8 cellular contexts compared by ENCODE assay signal in the genomic region with DNA sequence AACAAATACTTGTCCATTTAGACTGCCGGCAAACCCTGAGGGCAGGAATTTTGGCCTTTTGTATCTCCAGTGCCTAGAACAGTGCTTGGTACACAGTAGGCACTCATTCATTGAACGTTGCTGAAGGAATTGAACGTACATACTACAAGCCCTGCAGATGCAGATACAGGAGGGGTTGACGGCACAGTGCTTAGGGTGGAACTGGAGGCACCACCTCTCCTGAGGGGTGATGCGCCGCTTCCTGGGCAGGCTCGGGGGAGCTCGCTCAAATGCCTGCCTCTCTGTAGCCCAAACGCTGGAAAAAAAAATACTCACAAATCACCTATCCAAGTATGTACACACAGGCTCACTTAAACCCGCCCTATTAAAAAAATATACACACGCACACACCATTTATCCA. TPM values are rescaled to one million over a fixed set of nuclear protein-coding genes. Genes with fewer than 3 reads are reported as not detected.
DNase-seq lines count a peak whose midpoint lies in the region; ATAC-seq and TF ChIP-seq lines count a peak whose summit lies in the region.

No MANE protein-coding gene starts in this region.

- H4K91ac ChIP-seq in H9 (ENCODE audit: insufficient read length, low read depth, low read length) = no peak overlapping the region
- no peak overlapping the region for H4K91ac ChIP-seq in neuronal stem cell (ENCODE audit: low read depth, low read length, poor library complexity)

- no peaks in the 10 kb centered on the region for H3K79me1 ChIP-seq in H9 (ENCODE audit: insufficient read depth, low read depth, low read length, poor library complexity, severe bottlenecking)
- H3K79me1 ChIP-seq in neuronal stem cell (ENCODE audit: low read depth, low read length) = peaks cover 1% of the 10 kb centered on the region

- H2BK20ac ChIP-seq in H9 (ENCODE audit: low read depth, low read length, poor library complexity, severe bottlenecking) = no peak overlapping the region

- no peaks in the 10 kb centered on the region for H3K27me3 Mint-ChIP-seq in H9 (ENCODE audit: low read depth)
- no peaks in the 10 kb centered on the region for H3K27me3 Mint-ChIP-seq in activated CD8-positive, alpha-beta T cell treated with anti-CD3 and anti-CD28 coated beads, Interleukin-2, amount 10 ng/mL, durations not matched to agents 7 days and 5 days (ENCODE audit: low read depth)

- H3K4me1 ChIP-seq in H9 (ENCODE audit: insufficient read depth, low read length) (no peaks in the 10 kb centered on the region; the same call in 1 of the 2 replicates), neuronal stem cell (ENCODE audit: control insufficient read depth in 2 of 2, insufficient read depth in 1 of 2, low read depth in 1 of 2, low read length in 2 of 2) (peaks cover 5 to 7% of the 10 kb centered on the region in 2 donors)

- H4K8ac ChIP-seq in H9 (replicated peaks; ENCODE audit: insufficient read length, low read depth, low read length) = no peak overlapping the region
- no peak overlapping the region for H4K8ac ChIP-seq in neuronal stem cell (ENCODE audit: low read depth, low read length)

- H3K4me3 ChIP-seq in fibroblast of the aortic adventitia (ENCODE audit: low read depth, low read length) (peak overlapping the region; percentile 79), neuronal stem cell (ENCODE audit: low read length in 2 of 2) (peak overlapping the region; percentile 71 to 100)

- H3K23ac ChIP-seq in H9 (ENCODE audit: insufficient read length, low read depth, low read length) (no peak overlapping the region), neuronal stem cell (ENCODE audit: low read depth, low read length, poor library complexity) (no peak overlapping the region)

- H3K9me3 ChIP-seq in H9 (ENCODE audit: control insufficient read depth, low read depth, low read length) (no peaks in the 10 kb centered on the region), neuronal stem cell (replicated peaks in 1 of 2; ENCODE audit: control insufficient read depth in 2 of 2, insufficient read depth in 1 of 2, low read depth in 1 of 2, low read length in 2 of 2) (no peaks in the 10 kb centered on the region)

- CTCF ChIA-PET in activated CD8-positive, alpha-beta T cell treated with anti-CD3 and anti-CD28 coated beads, Interleukin-2, amount 10 ng/mL, durations not matched to agents 7 days and 5 days (lab: Charles Lee) = interaction anchor here (1.7 kb wide), 1 partner anchor 52 kb away, joined by 6 read pairs; no protein-coding TSS in a partner anchor

- no peak overlapping the region for H3K4ac ChIP-seq in H9 (ENCODE audit: low read depth, low read length)
- no peak overlapping the region for H3K4ac ChIP-seq in neuronal stem cell (ENCODE audit: low read length)

- H3T11ph ChIP-seq in H9 (ENCODE audit: low read length) = no peak overlapping the region

- TF ChIP-seq CTCF in H9 (conservative IDR thresholded peaks at IDR 0.05) = no peak
- no peak for TF ChIP-seq CTCF in fibroblast of the aortic adventitia (IDR thresholded peaks at IDR 0.05; ENCODE audit: insufficient read depth, low read length)

- H3K14ac ChIP-seq in H9 (ENCODE audit: insufficient read depth, low read length) = no peak overlapping the region
- no peak overlapping the region for H3K14ac ChIP-seq in neuronal stem cell (ENCODE audit: low read length)

- H3K4me1 Mint-ChIP-seq in H9 = peaks cover 17 to 20% of the 10 kb centered on the region in 2 experiments
- H3K4me1 Mint-ChIP-seq in activated CD8-positive, alpha-beta T cell treated with anti-CD3 and anti-CD28 coated beads, Interleukin-2, amount 10 ng/mL, durations not matched to agents 7 days and 5 days (ENCODE audit: low read depth) = peaks cover 32% of the 10 kb centered on the region

- H4K20me1 ChIP-seq in H9 (ENCODE audit: control insufficient read depth, insufficient read depth, insufficient read length) = no peaks in the 10 kb centered on the region

- no peak overlapping the region for H3K56ac ChIP-seq in H9 (ENCODE audit: insufficient read length, low read depth, low read length)

- no peak overlapping the region for H2BK120ac ChIP-seq in H9 (ENCODE audit: low read depth, low read length, poor library complexity, severe bottlenecking)
- no peak overlapping the region for H2BK120ac ChIP-seq in neuronal stem cell (ENCODE audit: low read depth, low read length)

- H3K18ac ChIP-seq in H9 (ENCODE audit: insufficient read length, low read depth, low read length) (no peak overlapping the region), neuronal stem cell (ENCODE audit: low read length) (no peak overlapping the region)

- no peak overlapping the region for H4K5ac ChIP-seq in H9 (ENCODE audit: insufficient read length, low read depth, low read length)

- no peak overlapping the region for H2BK12ac ChIP-seq in H9 (ENCODE audit: insufficient read length, low read depth, low read length)
- H2BK12ac ChIP-seq in neuronal stem cell (ENCODE audit: low read length) = no peak overlapping the region

- ATAC-seq in activated CD8-positive, alpha-beta T cell treated with anti-CD3 and anti-CD28 coated beads, Interleukin-2, amount 10 ng/mL, durations not matched to agents 7 days and 5 days = peak; percentile 36

- peak overlapping the region; percentile 25 for H3K9ac ChIP-seq in H9 (ENCODE audit: extremely low read depth, insufficient read length, low read length)
- peak overlapping the region; percentile 64 for H3K9ac ChIP-seq in neuronal stem cell (ENCODE audit: low read depth, low read length, poor library complexity)

- peaks cover 0 to 19% of the 10 kb centered on the region in 2 donors for H3K36me3 ChIP-seq in neuronal stem cell (replicated peaks in 1 of 2; ENCODE audit: control insufficient read depth in 2 of 2, insufficient read depth in 2 of 2, low read length in 2 of 2)

- H2AFZ ChIP-seq in H9 (ENCODE audit: low read length) (peak overlapping the region; percentile 46), neuronal stem cell (ENCODE audit: low read length) (peak overlapping the region; percentile 98)

- H3K4me2 ChIP-seq in H9 (ENCODE audit: insufficient read depth, insufficient read length, low read length) = peak overlapping the region; percentile 70
- peak overlapping the region; percentile 38 for H3K4me2 ChIP-seq in neuronal stem cell (ENCODE audit: insufficient read depth, low read length, poor library complexity, severe bottlenecking)

- no peaks in the 10 kb centered on the region for H3K9me3 Mint-ChIP-seq in H9
- no peaks in the 10 kb centered on the region for H3K9me3 Mint-ChIP-seq in activated CD8-positive, alpha-beta T cell treated with anti-CD3 and anti-CD28 coated beads, Interleukin-2, amount 10 ng/mL, durations not matched to agents 7 days and 5 days (ENCODE audit: insufficient read depth)

- no peaks in the 10 kb centered on the region for H3K27me3 ChIP-seq in H9 (ENCODE audit: insufficient read depth, low read length)
- H3K27me3 ChIP-seq in neuronal stem cell (ENCODE audit: control insufficient read depth in 3 of 3, insufficient read depth in 3 of 3, low read depth in 1 of 3, low read length in 3 of 3) = no peaks in the 10 kb centered on the region

- H3K27ac ChIP-seq in H9 (ENCODE audit: insufficient read length, low read depth, low read length) (no peak overlapping the region), neuronal stem cell (replicated peaks; ENCODE audit: low read length) (no peak overlapping the region)

- H3K79me2 ChIP-seq in H9 (ENCODE audit: insufficient read depth, low read length) = no peaks in the 10 kb centered on the region; the same call in 1 of the 2 replicates

- WGBS in H9 (ENCODE audit: extremely low coverage, insufficient read length, low lambda C conversion rate) = no CpG with 5 or more reads among the region's 11 CpGs
- 100% methylated on average over 2 of the region's 11 CpGs; no CpG with 5 or more reads in 1 of the 2 donors for WGBS in neuronal stem cell (ENCODE audit: extremely low coverage in 2 of 2, insufficient read length in 2 of 2, insufficient replicate concordance in 1 of 2), 2 donors

- DNase-seq in DMS 273 (lab: John Stamatoyannopoulos, UW; ENCODE audit: unreplicated experiment) (peak; percentile 37), DMS 273 treated with DMSO at 0.1 percent for 48 hours (lab: John Stamatoyannopoulos, UW) (no peak), H9 (no peak), Kasumi-1 (lab: John Stamatoyannopoulos, UW) (peak; percentile 44 to 62), fibroblast of the aortic adventitia (ENCODE audit: low read depth) (peak; percentile 30), neuronal stem cell (ENCODE audit: low spot score) (no peak), cortex of kidney (lab: John Stamatoyannopoulos, UW) (no peak)
- DNase-seq in activated CD8-positive, alpha-beta T cell treated with anti-CD3 and anti-CD28 coated beads, Interleukin-2, amount 10 ng/mL, durations not matched to agents 7 days and 5 days = peak; percentile 51

- no peak overlapping the region for H2BK15ac ChIP-seq in H9 (ENCODE audit: low read depth, low read length)
- H2BK15ac ChIP-seq in neuronal stem cell (ENCODE audit: low read length) = no peak overlapping the region

- H2BK5ac ChIP-seq in H9 (ENCODE audit: insufficient read length, low read length) (no peak overlapping the region), neuronal stem cell (ENCODE audit: low read length) (no peak overlapping the region)

- H3K36me3 Mint-ChIP-seq in H9 (ENCODE audit: insufficient read depth in 1 of 3, low read depth in 3 of 3) = peaks cover 0 to 4% (median 3%) of the 10 kb centered on the region in 3 experiments; a peak in 4 of 7 replicates
- H3K36me3 Mint-ChIP-seq in activated CD8-positive, alpha-beta T cell treated with anti-CD3 and anti-CD28 coated beads, Interleukin-2, amount 10 ng/mL, durations not matched to agents 7 days and 5 days (ENCODE audit: low read depth) = peaks cover 25% of the 10 kb centered on the region

- no peak overlapping the region for H2AK5ac ChIP-seq in H9 (ENCODE audit: insufficient read length, low read length)
- H2AK5ac ChIP-seq in neuronal stem cell (ENCODE audit: low read depth, low read length) = no peak overlapping the region

- H3K4me3 Mint-ChIP-seq in H9 = peak overlapping the region; percentile 89 to 96
- H3K4me3 Mint-ChIP-seq in activated CD8-positive, alpha-beta T cell treated with anti-CD3 and anti-CD28 coated beads, Interleukin-2, amount 10 ng/mL, durations not matched to agents 7 days and 5 days = peak overlapping the region; percentile 85

- peaks cover 6% of the 10 kb centered on the region for H3K23me2 ChIP-seq in H9 (ENCODE audit: insufficient read length, low read depth, low read length, poor library complexity, severe bottlenecking)

- H3K27ac Mint-ChIP-seq in H9 = peak overlapping the region in 2 of 3 experiments; percentile 72 to 89; a peak in 2 of 7 replicates
- H3K27ac Mint-ChIP-seq in activated CD8-positive, alpha-beta T cell treated with anti-CD3 and anti-CD28 coated beads, Interleukin-2, amount 10 ng/mL, durations not matched to agents 7 days and 5 days = peak overlapping the region; percentile 90

- POLR2A ChIA-PET in activated CD8-positive, alpha-beta T cell treated with anti-CD3 and anti-CD28 coated beads, Interleukin-2, amount 10 ng/mL, durations not matched to agents 7 days and 5 days (lab: Charles Lee) = no interaction called here

RNA-seq across cellular contexts. Expression of a gene that starts 0.6 kb away (rescaled TPM):
- total RNA-seq in H9 (2021) (29.4 and 33.9 TPM in 2 replicates), fibroblast of the aortic adventitia (ENCODE audit: low replicate concordance) (4.7 and 37.3 TPM in 2 replicates)
- 10 to 100 TPM; 21.7 to 24.4 TPM for total RNA-seq in activated CD8-positive, alpha-beta T cell treated with anti-CD3 and anti-CD28 coated beads, Interleukin-2, amount 10 ng/mL, durations not matched to agents 7 days and 5 days
- polyA plus RNA-seq in neuronal stem cell (2013, experiment 1 of 2) = 35.9 TPM
- 35.3 TPM for polyA plus RNA-seq in neuronal stem cell (2013, experiment 2 of 2)

RNA-seq across cellular contexts. Expression of a gene that starts 52.0 kb away (rescaled TPM):
- total RNA-seq in H9 (2021) (not detected in 2 replicates), fibroblast of the aortic adventitia (ENCODE audit: low replicate concordance) (0.18 TPM in 1 of 2 replicates, not detected in the other)
- not detected for total RNA-seq in activated CD8-positive, alpha-beta T cell treated with anti-CD3 and anti-CD28 coated beads, Interleukin-2, amount 10 ng/mL, durations not matched to agents 7 days and 5 days
- polyA plus RNA-seq in neuronal stem cell (2013, experiment 1 of 2) = not detected
- not detected for polyA plus RNA-seq in neuronal stem cell (2013, experiment 2 of 2)

Comparison
In these comparisons a context has a peak if more than half of its experiments do, and no peak if none do; other contexts are left out.
1. DNase-seq: peak in DMS 273 (single experiment), Kasumi-1 (2 of 2), activated CD8-positive, alpha-beta T cell treated with anti-CD3 and anti-CD28 coated beads, Interleukin-2, amount 10 ng/mL, durations not matched to agents 7 days and 5 days (single experiment) and fibroblast of the aortic adventitia (single experiment); none in DMS 273 treated with DMSO at 0.1 percent for 48 hours (single experiment), H9 (single experiment), neuronal stem cell (single experiment) and cortex of kidney (single experiment).